19 cellular contexts compared by ENCODE assay signal in genomic region chr15:98412852-98413251, GRCh38.
A peak's percentile ranks its signal among the peaks of the same experiment; 100 is the strongest.
DNase-seq lines count a peak whose midpoint lies in the region; FAIRE-seq and TF ChIP-seq lines count a peak whose summit lies in the region.
"Had no signal": no experiment of that assay in that cellular context is flagged by ENCODE, and none has a peak within 500 bp of the region (broad histone marks: within the 10 kb centered on the region; RNA-seq: fewer than 3 reads in every experiment).

No MANE protein-coding gene starts in this region.

- H3K36me3 Mint-ChIP-seq in astrocyte (ENCODE audit: low read depth, unreplicated experiment): peaks cover 6% of the 10 kb centered on the region
- H3K36me3 Mint-ChIP-seq: CD4-positive, CD25-positive, alpha-beta regulatory T cell had no signal

- no peak for DNase-seq in left ventricle myocardium inferior
- no peak for DNase-seq in cardiac septum (ENCODE audit: low spot score)
- no peak for DNase-seq in astrocyte (ENCODE audit: low read depth)
- DNase-seq in iris pigment epithelial cell (ENCODE audit: low read depth): peak; percentile 5
- no peak for DNase-seq in vagina (ENCODE audit: extremely low spot score in 2 of 2)
- no peak for DNase-seq in NCI-H2171 treated with DMSO at 0.1 percent for 48 hours (lab: John Stamatoyannopoulos, UW)
- DNase-seq in DMS79 treated with DMSO at 0.1 percent for 48 hours (lab: John Stamatoyannopoulos, UW): no peak
- DNase-seq in RWPE1 (ENCODE audit: low spot score): no peak
- DNase-seq: ACHN; CD4-positive, CD25-positive, alpha-beta regulatory T cell; DMS53; HFFc6 had no signal

- CTCF ChIA-PET in RWPE1 (lab: Yijun Ruan, JAX): no interaction called here

- H3K9ac ChIP-seq in astrocyte (ENCODE audit: low read length): no peak overlapping the region
- H3K9ac ChIP-seq: BLaER1 treated with 17β-estradiol and CSF1 and Interleukin-3, amounts not matched to agents 10 nM and 100 nM had no signal

- H2AFZ ChIP-seq in astrocyte (ENCODE audit: low read depth, low read length): no peak overlapping the region

- H4K20me1 ChIP-seq in astrocyte (ENCODE audit: insufficient read depth, low read length): no peaks in the 10 kb centered on the region
- H4K20me1 ChIP-seq: BLaER1 treated with 17β-estradiol and CSF1 and Interleukin-3, amounts not matched to agents 10 nM and 100 nM had no signal

- peaks cover 22% of the 10 kb centered on the region for H3K9me3 Mint-ChIP-seq in astrocyte (ENCODE audit: unreplicated experiment)
- H3K9me3 Mint-ChIP-seq: HFFc6 had no signal

- peak overlapping the region; percentile 59 for H3K27ac ChIP-seq in left ventricle myocardium inferior (replicated peaks)
- H3K27ac ChIP-seq in astrocyte (ENCODE audit: low read depth, low read length): no peak overlapping the region
- H3K27ac ChIP-seq in vagina: peak overlapping the region; percentile 52
- no peak overlapping the region for H3K27ac ChIP-seq in RWPE1
- H3K27ac ChIP-seq: 22Rv1; BLaER1 treated with 17β-estradiol and CSF1 and Interleukin-3, amounts not matched to agents 10 nM and 100 nM had no signal

- H3K27me3 Mint-ChIP-seq in astrocyte (ENCODE audit: low read depth, unreplicated experiment): peaks cover 7% of the 10 kb centered on the region
- H3K27me3 Mint-ChIP-seq: CD4-positive, CD25-positive, alpha-beta regulatory T cell had no signal

- FAIRE-seq in astrocyte (lab: Jason Lieb, UNC): no peak
- FAIRE-seq: GM12892, GM19239, H1, HTR-8/SVneo had no signal

- H3K27ac Mint-ChIP-seq in astrocyte (ENCODE audit: unreplicated experiment): peak overlapping the region; percentile 73
- H3K27ac Mint-ChIP-seq: CD4-positive, CD25-positive, alpha-beta regulatory T cell; HFFc6 had no signal

- H3K79me2 ChIP-seq in astrocyte (ENCODE audit: insufficient read depth, low read length): no peaks in the 10 kb centered on the region

- H3K36me3 ChIP-seq in left ventricle myocardium inferior (no peaks in the 10 kb centered on the region), astrocyte (ENCODE audit: insufficient read depth, low read length) (no peaks in the 10 kb centered on the region), vagina (no peaks in the 10 kb centered on the region)
- H3K36me3 ChIP-seq: BLaER1 treated with 17β-estradiol and CSF1 and Interleukin-3, amounts not matched to agents 10 nM and 100 nM; HAP-1 had no signal

- H3K4me3 Mint-ChIP-seq in astrocyte (ENCODE audit: unreplicated experiment): no peak overlapping the region
- H3K4me3 Mint-ChIP-seq: CD4-positive, CD25-positive, alpha-beta regulatory T cell; HFFc6 had no signal

- TF ChIP-seq CTCF in left ventricle myocardium inferior (IDR thresholded peaks at IDR 0.05; ENCODE audit: borderline replicate concordance) (no peak), astrocyte (IDR thresholded peaks at IDR 0.05; ENCODE audit: insufficient read depth, low read depth, low read length) (no peak), vagina (IDR thresholded peaks at IDR 0.05) (no peak), RWPE1 (conservative IDR thresholded peaks at IDR 0.05; ENCODE audit: low read depth) (no peak)

- H3K4me3 ChIP-seq in left ventricle myocardium inferior (no peak overlapping the region), astrocyte (ENCODE audit: insufficient read depth, low read depth, low read length) (no peak overlapping the region), vagina (no peak overlapping the region)
- H3K4me3 ChIP-seq: BLaER1 treated with 17β-estradiol and CSF1 and Interleukin-3, amounts not matched to agents 10 nM and 100 nM; HAP-1 had no signal

- H3K4me1 Mint-ChIP-seq in astrocyte (ENCODE audit: low read depth, unreplicated experiment): peaks cover 21% of the 10 kb centered on the region
- H3K4me1 Mint-ChIP-seq: CD4-positive, CD25-positive, alpha-beta regulatory T cell had no signal

- H3K4me1 ChIP-seq in left ventricle myocardium inferior (peaks cover 7% of the 10 kb centered on the region), astrocyte (ENCODE audit: insufficient read depth, low read length) (no peaks in the 10 kb centered on the region), vagina (peaks cover 21% of the 10 kb centered on the region)
- H3K4me1 ChIP-seq: HAP-1 had no signal

- H3K9me3 ChIP-seq in left ventricle myocardium inferior (replicated peaks): peaks cover 8% of the 10 kb centered on the region
- H3K9me3 ChIP-seq in astrocyte (ENCODE audit: insufficient read depth, low read depth, low read length): no peaks in the 10 kb centered on the region
- no peaks in the 10 kb centered on the region for H3K9me3 ChIP-seq in vagina
- H3K9me3 ChIP-seq: HAP-1 had no signal

- H3K4me2 ChIP-seq in astrocyte (ENCODE audit: low read length): no peak overlapping the region
- H3K4me2 ChIP-seq: BLaER1 treated with 17β-estradiol and CSF1 and Interleukin-3, amounts not matched to agents 10 nM and 100 nM had no signal

- intact Hi-C loops in left ventricle myocardium inferior (cut with micrococcal nuclease): no loop called here
- intact Hi-C loops in cardiac septum (cut with DNase I): no loop called here
- intact Hi-C loops in vagina (cut with DNase I): no loop called here

- H3K27me3 ChIP-seq in left ventricle myocardium inferior (ENCODE audit: low read depth) (peaks cover 4% of the 10 kb centered on the region), astrocyte (ENCODE audit: insufficient read depth, low read length) (no peaks in the 10 kb centered on the region), vagina (no peaks in the 10 kb centered on the region)
- H3K27me3 ChIP-seq: BLaER1 treated with 17β-estradiol and CSF1 and Interleukin-3, amounts not matched to agents 10 nM and 100 nM had no signal

- TF ChIP-seq POLR2A in vagina (IDR thresholded peaks at IDR 0.05): no peak

- POLR2A ChIA-PET in RWPE1 (lab: Yijun Ruan, JAX; ENCODE audit: low non-redundant PET): no interaction called here

Comparison
In these comparisons a context has a peak if more than half of its experiments do, and no peak if none do; other contexts are left out.
1. H3K27ac ChIP-seq: peak in left ventricle myocardium inferior (single experiment) and vagina (single experiment); none in astrocyte (single experiment) and RWPE1 (single experiment).